ENCODE assay signal across 13 cellular contexts in the genomic region with DNA sequence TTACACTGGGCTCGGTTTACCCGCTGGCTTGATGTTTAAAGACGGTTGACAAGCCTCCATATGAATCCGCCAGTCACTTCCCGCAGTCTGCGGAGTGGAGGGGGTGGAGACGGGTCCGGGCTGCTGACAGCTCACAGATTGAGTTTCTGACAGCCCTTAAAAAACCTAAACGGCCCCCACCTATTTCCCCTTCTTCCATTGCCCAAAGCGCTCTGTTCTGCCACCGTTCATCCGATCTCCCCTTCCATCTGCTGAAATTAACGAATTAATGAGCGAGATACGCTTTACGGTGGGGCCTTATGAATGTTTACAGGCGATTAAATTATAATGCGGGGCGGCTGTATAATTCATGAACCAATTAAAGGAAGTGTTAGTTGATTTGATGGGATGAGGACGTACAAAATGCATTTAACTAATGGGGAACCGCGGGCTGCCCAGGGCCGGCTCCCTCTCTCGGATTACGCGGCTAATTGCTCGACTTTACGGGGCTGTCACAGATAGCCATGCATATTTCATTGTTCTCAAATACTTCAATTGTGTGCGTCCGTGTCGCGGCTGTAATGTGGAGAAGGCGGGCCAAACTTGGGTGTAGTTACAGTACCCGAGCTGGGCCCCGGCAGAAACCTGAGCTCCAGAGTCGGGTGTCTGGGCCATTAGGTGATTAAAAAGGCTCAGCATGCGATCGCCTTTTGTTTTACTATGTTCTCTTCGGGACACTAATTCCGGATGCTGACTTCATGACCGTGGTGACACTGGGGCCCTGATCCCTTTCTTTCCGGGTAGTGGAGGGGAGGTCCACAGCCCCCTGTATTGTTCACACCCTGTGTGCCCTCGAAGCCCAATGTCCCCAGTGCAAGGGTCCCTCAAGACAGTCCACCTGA.
DNase-seq lines count a peak whose midpoint lies in the region; ATAC-seq and TF ChIP-seq lines count a peak whose summit lies in the region.
"Had no signal": no experiment of that assay in that cellular context is flagged by ENCODE, and none has a peak within 500 bp of the region (broad histone marks: within the 10 kb centered on the region; RNA-seq: fewer than 3 reads in every experiment).

No MANE protein-coding gene starts in this region.

- H3K27ac ChIP-seq in coronary artery (no peak overlapping the region), testis (no peak overlapping the region)
- H3K27ac ChIP-seq: brain microvascular endothelial cell, esophagus muscularis mucosa, sigmoid colon had no signal

- no peaks in the 10 kb centered on the region for H3K4me1 ChIP-seq in testis
- H3K4me1 ChIP-seq: sigmoid colon had no signal

- no peak overlapping the region for H3K27ac Mint-ChIP-seq in activated T-cell treated with anti-CD3 and anti-CD28 coated beads, Interleukin-2, amount 50 U/mL, for 72 hours

- no peaks in the 10 kb centered on the region for H3K36me3 Mint-ChIP-seq in activated T-cell treated with anti-CD3 and anti-CD28 coated beads, Interleukin-2, amount 50 U/mL, for 72 hours (ENCODE audit: insufficient read depth in 2 of 2)

- no peaks in the 10 kb centered on the region for H3K9me3 ChIP-seq in testis
- H3K9me3 ChIP-seq: esophagus muscularis mucosa, sigmoid colon had no signal

- DNase-seq in DMS79 (lab: John Stamatoyannopoulos, UW): peak; percentile 28
- DNase-seq in NCI-H1105 (lab: John Stamatoyannopoulos, UW): peak; percentile 33
- peak; percentile 57 for DNase-seq in coronary artery (ENCODE audit: low spot score)
- DNase-seq in left kidney (ENCODE audit: low read depth, low spot score): peak; percentile 93
- DNase-seq in activated T-cell treated with anti-CD3 and anti-CD28 coated beads, Interleukin-2, amount 50 U/mL, for 72 hours: no peak
- no peak for DNase-seq in HuH-7 (ENCODE audit: low spot score)
- DNase-seq in testis: no peak
- DNase-seq: brain microvascular endothelial cell, NCI-H2227 treated with DMSO at 0.1 percent for 48 hours, SW 1271 had no signal

- ATAC-seq in activated T-cell treated with anti-CD3 and anti-CD28 coated beads, Interleukin-2, amount 50 U/mL, for 72 hours (replicated peaks in 1 of 2): no peak
- ATAC-seq in HG02840 (IDR thresholded peaks at IDR 0.05; ENCODE audit: low FRiP score, unreplicated experiment): no peak

- H3K4me3 Mint-ChIP-seq in activated T-cell treated with anti-CD3 and anti-CD28 coated beads, Interleukin-2, amount 50 U/mL, for 72 hours: no peak overlapping the region

- intact Hi-C loops in testis (cut with DNase I; ENCODE audit: low total_unique reads): no loop called here

- peaks cover 46% of the 10 kb centered on the region for H3K27me3 Mint-ChIP-seq in activated T-cell treated with anti-CD3 and anti-CD28 coated beads, Interleukin-2, amount 50 U/mL, for 72 hours (ENCODE audit: low read depth)

- no peaks in the 10 kb centered on the region for H3K36me3 ChIP-seq in testis (ENCODE audit: low read depth, missing control alignments)
- H3K36me3 ChIP-seq: brain microvascular endothelial cell, esophagus muscularis mucosa, sigmoid colon had no signal

- TF ChIP-seq CTCF in coronary artery (IDR thresholded peaks at IDR 0.05) (no peak), testis (IDR thresholded peaks at IDR 0.05) (no peak)

- H3K9me3 Mint-ChIP-seq in activated T-cell treated with anti-CD3 and anti-CD28 coated beads, Interleukin-2, amount 50 U/mL, for 72 hours: no peaks in the 10 kb centered on the region

- no peaks in the 10 kb centered on the region for H3K4me1 Mint-ChIP-seq in activated T-cell treated with anti-CD3 and anti-CD28 coated beads, Interleukin-2, amount 50 U/mL, for 72 hours (ENCODE audit: low read depth)

- WGBS in testis, 2 donors: 51 to 62% methylated on average over 43 of the region's 43 CpGs

- peak overlapping the region; percentile 19 for H3K4me3 ChIP-seq in coronary artery
- no peak overlapping the region for H3K4me3 ChIP-seq in testis
- H3K4me3 ChIP-seq: sigmoid colon had no signal

- H3K27me3 ChIP-seq in testis: no peaks in the 10 kb centered on the region

- TF ChIP-seq POLR2A in testis (IDR thresholded peaks at IDR 0.05): no peak

Comparison
In these comparisons a context has a peak if more than half of its experiments do, and no peak if none do; other contexts are left out.
1. DNase-seq: peak in DMS79 (single experiment), NCI-H1105 (single experiment), coronary artery (single experiment) and left kidney (single experiment); none in activated T-cell treated with anti-CD3 and anti-CD28 coated beads, Interleukin-2, amount 50 U/mL, for 72 hours (0 of 2), HuH-7 (single experiment) and testis (single experiment).